Comparison of ENCODE assay signal across 1 cellular context in the genomic region with DNA sequence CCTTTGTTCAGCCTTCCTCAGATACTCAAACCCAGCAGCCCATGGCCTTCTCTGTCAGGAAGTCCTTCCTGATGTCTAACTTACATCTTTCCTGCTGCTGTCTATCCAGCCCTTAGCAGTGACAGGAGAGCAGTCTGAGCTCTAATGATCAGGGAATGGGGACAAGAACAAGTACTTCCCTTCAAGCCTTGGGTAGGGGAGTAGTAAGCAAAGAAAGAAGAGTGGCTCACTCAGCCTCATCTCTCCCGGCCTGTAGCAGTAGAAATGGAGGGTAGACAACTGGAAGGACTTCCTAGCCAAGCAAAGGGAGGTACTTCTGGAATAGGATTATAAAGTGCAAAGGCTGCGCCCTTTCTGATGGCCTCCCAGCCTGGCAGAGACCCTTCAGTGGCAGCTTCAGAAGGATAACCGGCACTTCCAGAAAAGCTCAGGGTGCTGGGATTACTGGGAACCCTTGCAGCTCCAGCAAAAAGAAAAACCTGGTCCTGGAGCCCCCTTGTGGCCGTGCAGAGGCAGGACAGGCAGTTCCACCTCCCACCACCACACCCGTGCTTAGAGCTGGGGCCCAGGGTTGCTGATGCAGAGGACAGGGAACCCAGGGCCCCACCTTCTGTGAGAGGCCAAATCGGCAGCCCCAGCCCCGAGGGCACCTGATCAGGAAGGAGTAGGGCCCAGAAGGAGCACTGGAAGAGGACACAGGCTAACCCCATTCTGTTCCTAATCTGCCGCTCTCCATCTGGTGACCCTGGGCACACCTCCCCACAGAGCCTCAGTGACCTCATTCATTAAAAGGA.
TF ChIP-seq lines count a peak whose summit lies in the region.

No MANE protein-coding gene starts in this region.

TF ChIP-seq in GM12878, 131 proteins besides CTCF, POLR2A, EP300 and RAD21:
- peak; percentile 95 for TF ChIP-seq SMC3 (IDR thresholded peaks at IDR 0.05; ENCODE audit: borderline replicate concordance, low read length)
- TF ChIP-seq IKZF2 (IDR thresholded peaks at IDR 0.05): 0 out of 4 replicates have a peak, but pooled peaks of 1 of the 2 experiments have one; percentile 17
- no peak for TF ChIP-seq CBX3 (IDR thresholded peaks at IDR 0.05; ENCODE audit: borderline replicate concordance, low read depth)
- TF ChIP-seq, protein P1, sequence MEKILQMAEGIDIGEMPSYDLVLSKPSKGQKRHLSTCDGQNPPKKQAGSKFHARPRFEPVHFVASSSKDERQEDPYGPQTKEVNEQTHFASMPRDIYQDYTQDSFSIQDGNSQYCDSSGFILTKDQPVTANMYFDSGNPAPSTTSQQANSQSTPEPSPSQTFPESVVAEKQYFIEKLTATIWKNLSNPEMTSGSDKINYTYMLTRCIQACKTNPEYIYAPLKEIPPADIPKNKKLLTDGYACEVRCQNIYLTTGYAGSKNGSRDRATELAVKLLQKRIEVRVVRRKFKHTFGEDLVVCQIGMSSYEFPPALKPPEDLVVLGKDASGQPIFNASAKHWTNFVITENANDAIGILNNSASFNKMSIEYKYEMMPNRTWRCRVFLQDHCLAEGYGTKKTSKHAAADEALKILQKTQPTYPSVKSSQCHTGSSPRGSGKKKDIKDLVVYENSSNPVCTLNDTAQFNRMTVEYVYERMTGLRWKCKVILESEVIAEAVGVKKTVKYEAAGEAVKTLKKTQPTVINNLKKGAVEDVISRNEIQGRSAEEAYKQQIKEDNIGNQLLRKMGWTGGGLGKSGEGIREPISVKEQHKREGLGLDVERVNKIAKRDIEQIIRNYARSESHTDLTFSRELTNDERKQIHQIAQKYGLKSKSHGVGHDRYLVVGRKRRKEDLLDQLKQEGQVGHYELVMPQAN (conservative IDR thresholded peaks at IDR 0.05): no peak
- peak; percentile 71; the same call in 1 of the 2 replicates for TF ChIP-seq YY1 (IDR thresholded peaks at IDR 0.05; ENCODE audit: low read depth, low read length)
- no peak for TF ChIP-seq IRF4 (IDR thresholded peaks at IDR 0.05; ENCODE audit: low read depth, low read length)
- no peak for TF ChIP-seq HDAC2 (IDR thresholded peaks at IDR 0.05)
- no peak for TF ChIP-seq KDM1A (IDR thresholded peaks at IDR 0.05; ENCODE audit: borderline replicate concordance)
- TF ChIP-seq ZNF592 (IDR thresholded peaks at IDR 0.05): no peak
- no peak for TF ChIP-seq SUZ12 (IDR thresholded peaks at IDR 0.05; ENCODE audit: unreplicated experiment)
- no peak for TF ChIP-seq RELA (IDR thresholded peaks at IDR 0.05; ENCODE audit: borderline replicate concordance, partially characterized antibody)
- TF ChIP-seq HDAC6 (IDR thresholded peaks at IDR 0.05; ENCODE audit: unreplicated experiment): no peak
- peak in 1 of 2 experiments; percentile 32; a peak in 1 of 4 replicates for TF ChIP-seq BHLHE40 (IDR thresholded peaks at IDR 0.05; ENCODE audit: borderline replicate concordance in 1 of 2, low read depth in 2 of 2, low read length in 1 of 2)
- peak; percentile 47 for TF ChIP-seq IKZF1 (conservative IDR thresholded peaks at IDR 0.05)
- TF ChIP-seq CHD1 (IDR thresholded peaks at IDR 0.05; ENCODE audit: low read depth, low read length): no peak
